2 cellular contexts compared by ENCODE assay signal in the genomic region with DNA sequence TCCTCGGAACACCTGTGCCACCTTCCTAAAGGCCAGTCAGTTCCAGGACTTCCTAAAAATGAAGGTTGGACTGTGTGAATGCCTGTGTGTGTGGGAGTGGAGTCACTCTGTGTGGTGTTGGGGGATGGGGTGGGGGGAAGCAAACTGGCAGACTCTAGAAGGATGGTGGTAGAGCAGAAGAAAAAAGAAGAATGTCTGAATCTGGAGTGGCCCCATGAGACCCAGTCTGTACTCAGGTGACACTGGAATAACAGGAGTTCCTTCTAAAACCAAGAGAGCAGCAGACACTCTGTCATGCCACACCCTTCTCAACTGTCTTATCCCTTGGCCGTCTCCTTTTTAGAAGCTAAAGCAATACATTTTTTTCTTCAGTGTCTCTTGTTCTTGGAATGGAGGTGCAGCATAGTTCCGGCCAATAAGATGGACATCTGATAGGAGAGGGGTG.
TF ChIP-seq lines count a peak whose summit lies in the region.

No MANE protein-coding gene starts in this region.

TF ChIP-seq in A549, 52 proteins besides CTCF, POLR2A, EP300 and RAD21 (continued from another document):
- TF ChIP-seq, protein P1, sequence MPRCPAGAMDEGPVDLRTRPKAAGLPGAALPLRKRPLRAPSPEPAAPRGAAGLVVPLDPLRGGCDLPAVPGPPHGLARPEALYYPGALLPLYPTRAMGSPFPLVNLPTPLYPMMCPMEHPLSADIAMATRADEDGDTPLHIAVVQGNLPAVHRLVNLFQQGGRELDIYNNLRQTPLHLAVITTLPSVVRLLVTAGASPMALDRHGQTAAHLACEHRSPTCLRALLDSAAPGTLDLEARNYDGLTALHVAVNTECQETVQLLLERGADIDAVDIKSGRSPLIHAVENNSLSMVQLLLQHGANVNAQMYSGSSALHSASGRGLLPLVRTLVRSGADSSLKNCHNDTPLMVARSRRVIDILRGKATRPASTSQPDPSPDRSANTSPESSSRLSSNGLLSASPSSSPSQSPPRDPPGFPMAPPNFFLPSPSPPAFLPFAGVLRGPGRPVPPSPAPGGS (IDR thresholded peaks at IDR 0.05): no peak
- no peak for TF ChIP-seq RCOR1 (IDR thresholded peaks at IDR 0.05; ENCODE audit: low read depth, low read length)

TF ChIP-seq in HCT116, 20 proteins besides CTCF, POLR2A, EP300 and RAD21 (continued from another document):
- TF ChIP-seq, protein P2, sequence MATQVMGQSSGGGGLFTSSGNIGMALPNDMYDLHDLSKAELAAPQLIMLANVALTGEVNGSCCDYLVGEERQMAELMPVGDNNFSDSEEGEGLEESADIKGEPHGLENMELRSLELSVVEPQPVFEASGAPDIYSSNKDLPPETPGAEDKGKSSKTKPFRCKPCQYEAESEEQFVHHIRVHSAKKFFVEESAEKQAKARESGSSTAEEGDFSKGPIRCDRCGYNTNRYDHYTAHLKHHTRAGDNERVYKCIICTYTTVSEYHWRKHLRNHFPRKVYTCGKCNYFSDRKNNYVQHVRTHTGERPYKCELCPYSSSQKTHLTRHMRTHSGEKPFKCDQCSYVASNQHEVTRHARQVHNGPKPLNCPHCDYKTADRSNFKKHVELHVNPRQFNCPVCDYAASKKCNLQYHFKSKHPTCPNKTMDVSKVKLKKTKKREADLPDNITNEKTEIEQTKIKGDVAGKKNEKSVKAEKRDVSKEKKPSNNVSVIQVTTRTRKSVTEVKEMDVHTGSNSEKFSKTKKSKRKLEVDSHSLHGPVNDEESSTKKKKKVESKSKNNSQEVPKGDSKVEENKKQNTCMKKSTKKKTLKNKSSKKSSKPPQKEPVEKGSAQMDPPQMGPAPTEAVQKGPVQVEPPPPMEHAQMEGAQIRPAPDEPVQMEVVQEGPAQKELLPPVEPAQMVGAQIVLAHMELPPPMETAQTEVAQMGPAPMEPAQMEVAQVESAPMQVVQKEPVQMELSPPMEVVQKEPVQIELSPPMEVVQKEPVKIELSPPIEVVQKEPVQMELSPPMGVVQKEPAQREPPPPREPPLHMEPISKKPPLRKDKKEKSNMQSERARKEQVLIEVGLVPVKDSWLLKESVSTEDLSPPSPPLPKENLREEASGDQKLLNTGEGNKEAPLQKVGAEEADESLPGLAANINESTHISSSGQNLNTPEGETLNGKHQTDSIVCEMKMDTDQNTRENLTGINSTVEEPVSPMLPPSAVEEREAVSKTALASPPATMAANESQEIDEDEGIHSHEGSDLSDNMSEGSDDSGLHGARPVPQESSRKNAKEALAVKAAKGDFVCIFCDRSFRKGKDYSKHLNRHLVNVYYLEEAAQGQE (IDR thresholded peaks at IDR 0.05; ENCODE audit: low read depth): no peak
- TF ChIP-seq POLR2AphosphoS5 (IDR thresholded peaks at IDR 0.05; ENCODE audit: low read depth, low read length) (no peak), EZH2phosphoT487 (IDR thresholded peaks at IDR 0.05; ENCODE audit: borderline replicate concordance) (no peak), TCF7L2 (IDR thresholded peaks at IDR 0.05; ENCODE audit: borderline replicate concordance, extremely low read depth, insufficient read depth, insufficient read length) (no peak), EZH2 (IDR thresholded peaks at IDR 0.05) (no peak), ZNF274 (IDR thresholded peaks at IDR 0.05; ENCODE audit: low read depth, low read length) (no peak), MAX (IDR thresholded peaks at IDR 0.05) (no peak)
